In the genomic region with DNA sequence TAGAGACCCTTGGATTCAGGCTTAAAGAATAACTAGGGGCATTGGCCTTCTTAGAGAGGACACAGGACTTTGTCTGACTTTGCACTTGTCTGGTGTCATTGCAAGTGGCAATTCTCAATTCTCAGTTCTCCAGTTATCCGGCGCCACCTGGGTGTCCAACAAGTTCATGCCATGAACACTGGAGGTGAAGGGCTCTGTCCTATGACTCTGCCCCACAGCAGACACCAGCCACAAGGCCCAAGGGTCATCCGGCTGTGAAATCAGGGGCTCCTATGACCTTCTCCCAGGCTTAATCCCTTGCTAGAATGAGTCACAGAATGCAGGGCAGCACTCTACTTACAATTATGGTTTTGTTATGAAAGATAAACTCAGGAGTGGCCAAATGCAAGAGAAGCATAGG, we compare ENCODE assay signal across 14 cellular contexts.
DNase-seq lines count a peak whose midpoint lies in the region; ATAC-seq and TF ChIP-seq lines count a peak whose summit lies in the region.
"Had no signal": no experiment of that assay in that cellular context is flagged by ENCODE, and none has a peak within 500 bp of the region (broad histone marks: within the 10 kb centered on the region; RNA-seq: fewer than 3 reads in every experiment).

No MANE protein-coding gene starts in this region.

- H4K20me1 ChIP-seq in SK-N-SH (ENCODE audit: insufficient read depth) (no peaks in the 10 kb centered on the region), smooth muscle cell (ENCODE audit: low read depth) (no peaks in the 10 kb centered on the region)
- H4K20me1 ChIP-seq: BLaER1 had no signal

- H3K9ac ChIP-seq in SK-N-SH (no peak overlapping the region), smooth muscle cell (ENCODE audit: low read depth) (no peak overlapping the region)
- H3K9ac ChIP-seq: BLaER1 had no signal

- H3K4me1 ChIP-seq in SK-N-SH (ENCODE audit: control insufficient read depth in 1 of 2, insufficient read depth in 2 of 2, low read depth in 1 of 2, low read length in 1 of 2) (peaks cover 0 to 17% of the 10 kb centered on the region in 2 experiments; a peak in 1 of 4 replicates), mucosa of descending colon (ENCODE audit: low read depth) (peaks cover 43% of the 10 kb centered on the region), smooth muscle cell (ENCODE audit: low read depth) (peaks cover 10% of the 10 kb centered on the region)

- H3K9me3 Mint-ChIP-seq in osteocyte (ENCODE audit: unreplicated experiment): no peaks in the 10 kb centered on the region
- H3K9me3 Mint-ChIP-seq: activated T-helper 2 cell treated with anti-CD3 and anti-CD28 coated beads, Interferon-gamma antibody, Interleukin-2, Interleukin-4, amounts not matched to agents 10 μg/mL and 5 μg/mL and 100 μg/mL, durations not matched to agents 14 hours and 24 hours and 36 hours had no signal

- peaks cover 26% of the 10 kb centered on the region for H3K4me1 Mint-ChIP-seq in osteocyte (ENCODE audit: unreplicated experiment)

- no peaks in the 10 kb centered on the region for H3K9me3 ChIP-seq in SK-N-SH
- no peaks in the 10 kb centered on the region for H3K9me3 ChIP-seq in mucosa of descending colon
- no peaks in the 10 kb centered on the region for H3K9me3 ChIP-seq in smooth muscle cell (replicated peaks; ENCODE audit: low read depth)
- H3K9me3 ChIP-seq: BLaER1, esophagus muscularis mucosa, sigmoid colon had no signal

- H3K4me3 Mint-ChIP-seq in osteocyte (ENCODE audit: unreplicated experiment): no peak overlapping the region
- H3K4me3 Mint-ChIP-seq: GM23338 had no signal

- no peaks in the 10 kb centered on the region for H3K9me2 ChIP-seq in SK-N-SH

- no peak overlapping the region for H3K27ac Mint-ChIP-seq in osteocyte (ENCODE audit: unreplicated experiment)
- H3K27ac Mint-ChIP-seq: activated T-helper 2 cell treated with anti-CD3 and anti-CD28 coated beads, Interferon-gamma antibody, Interleukin-2, Interleukin-4, amounts not matched to agents 10 μg/mL and 5 μg/mL and 100 μg/mL, durations not matched to agents 14 hours and 24 hours and 36 hours; GM23338 had no signal

- WGBS in SK-N-SH (ENCODE audit: low lambda C conversion rate): 72% methylated on average over 3 of the region's 3 CpGs
- WGBS in smooth muscle cell (ENCODE audit: low lambda C conversion rate): 85% methylated on average over 3 of the region's 3 CpGs

- TF ChIP-seq CTCF in SK-N-SH (IDR thresholded peaks at IDR 0.05) (no peak), GM13977 (IDR thresholded peaks at IDR 0.05; ENCODE audit: extremely low read depth, insufficient read depth, missing control alignments) (peak; percentile 19), VCaP (conservative IDR thresholded peaks at IDR 0.05) (0 out of 2 replicates have a peak, but pooled peaks have one; percentile 12), mucosa of descending colon (IDR thresholded peaks at IDR 0.05) (no peak), smooth muscle cell (IDR thresholded peaks at IDR 0.05; ENCODE audit: borderline replicate concordance, insufficient read depth, poor library complexity, severe bottlenecking) (no peak), osteocyte (IDR thresholded peaks at IDR 0.05) (no peak)

- POLR2A ChIA-PET in SK-N-SH (lab: Yijun Ruan, JAX): no interaction called here

- CTCF ChIA-PET in SK-N-SH (lab: Yijun Ruan, JAX): interaction anchor here (1.0 kb wide), 1 partner anchor 394 kb away, joined by 3 read pairs; no protein-coding TSS in a partner anchor

- DNase-seq in SK-N-SH (no peak), GM13977 (ENCODE audit: low spot score) (no peak), mucosa of descending colon (peak in 2 of 3 donors; percentile 70 to 73), smooth muscle cell (lab: John Stamatoyannopoulos, UW; ENCODE audit: unreplicated experiment) (no peak), NCI-H2196 treated with DMSO at 0.1 percent for 48 hours (lab: John Stamatoyannopoulos, UW; ENCODE audit: unreplicated experiment) (no peak), osteocyte (ENCODE audit: extremely low spot score, unreplicated experiment) (no peak)
- DNase-seq: NCI-H2081 treated with DMSO at 0.1 percent for 48 hours, sigmoid colon had no signal

- TF ChIP-seq RAD21 in SK-N-SH (IDR thresholded peaks at IDR 0.05; ENCODE audit: low read length): peak; percentile 37; the same call in 1 of the 2 replicates

- in situ Hi-C loops in GM13977 (cut with MboI; ENCODE audit: low pct_unique_long_range_greater_than_20kb, low sequenced_read_pairs, unreplicated experiment): no loop called here

- H3K79me2 ChIP-seq in SK-N-SH (ENCODE audit: insufficient read depth) (no peaks in the 10 kb centered on the region), smooth muscle cell (ENCODE audit: low read depth) (no peaks in the 10 kb centered on the region)

- H3K27ac ChIP-seq in SK-N-SH (ENCODE audit: low read depth in 2 of 2, low read length in 1 of 2): no peak overlapping the region
- no peak overlapping the region for H3K27ac ChIP-seq in VCaP
- H3K27ac ChIP-seq in smooth muscle cell (ENCODE audit: low read depth): no peak overlapping the region
- H3K27ac ChIP-seq: BLaER1, esophagus muscularis mucosa, sigmoid colon had no signal

- H3F3A ChIP-seq in SK-N-SH (replicated peaks; ENCODE audit: insufficient read depth) (no peaks in the 10 kb centered on the region), smooth muscle cell (ENCODE audit: low read depth) (no peaks in the 10 kb centered on the region)

- ATAC-seq in SK-N-SH treated with all-trans-retinoic acid at 6 μM for 48 hours (no peak), mucosa of descending colon (peak; percentile 6)
- ATAC-seq: GM23338 had no signal

- intact Hi-C loops in mucosa of descending colon (cut with DNase I, micrococcal nuclease): no loop called here

- H3K4me2 ChIP-seq in SK-N-SH (no peak overlapping the region), smooth muscle cell (no peak overlapping the region)
- H3K4me2 ChIP-seq: BLaER1, GM23338 had no signal

- no peaks in the 10 kb centered on the region for H3K27me3 Mint-ChIP-seq in osteocyte (ENCODE audit: unreplicated experiment)

- no peak for TF ChIP-seq EP300 in SK-N-SH (IDR thresholded peaks at IDR 0.05; ENCODE audit: borderline replicate concordance in 1 of 2, low read depth in 1 of 2, low read length in 1 of 2)

- no peaks in the 10 kb centered on the region for H3K27me3 ChIP-seq in SK-N-SH (ENCODE audit: insufficient read depth)
- H3K27me3 ChIP-seq in smooth muscle cell (ENCODE audit: low read depth): no peaks in the 10 kb centered on the region
- H3K27me3 ChIP-seq: BLaER1, esophagus muscularis mucosa, sigmoid colon had no signal

- H2AFZ ChIP-seq in SK-N-SH (ENCODE audit: low read depth) (no peak overlapping the region), smooth muscle cell (ENCODE audit: low read depth) (no peak overlapping the region)
- H2AFZ ChIP-seq: GM23338 had no signal

- no peaks in the 10 kb centered on the region for H3K36me3 Mint-ChIP-seq in osteocyte (ENCODE audit: unreplicated experiment)

- H3K36me3 ChIP-seq in SK-N-SH (replicated peaks in 1 of 2; ENCODE audit: control insufficient read depth in 1 of 2, insufficient read depth in 2 of 2, low read length in 1 of 2): no peaks in the 10 kb centered on the region
- no peaks in the 10 kb centered on the region for H3K36me3 ChIP-seq in mucosa of descending colon (ENCODE audit: low read depth)
- H3K36me3 ChIP-seq in smooth muscle cell (ENCODE audit: low read depth): no peaks in the 10 kb centered on the region
- H3K36me3 ChIP-seq: BLaER1, esophagus muscularis mucosa, sigmoid colon had no signal

- H3K4me3 ChIP-seq in SK-N-SH (ENCODE audit: low read depth in 2 of 2, low read length in 1 of 2) (no peak overlapping the region), mucosa of descending colon (no peak overlapping the region), smooth muscle cell (no peak overlapping the region)
- H3K4me3 ChIP-seq: BLaER1, esophagus muscularis mucosa, GM23338, sigmoid colon had no signal

TF ChIP-seq in SK-N-SH, 30 proteins besides CTCF, POLR2A, EP300 and RAD21 (continues in another document):
- TF ChIP-seq FOXM1 (IDR thresholded peaks at IDR 0.05; ENCODE audit: low read depth) (no peak), RFX5 (IDR thresholded peaks at IDR 0.05; ENCODE audit: low read length) (no peak)

TF ChIP-seq in SK-N-SH treated with all-trans-retinoic acid at 6 μM for 48 hours, 23 proteins besides CTCF, POLR2A, EP300 and RAD21 (continues in another document):
- TF ChIP-seq SNAI2 (CRISPR knock-in tag; IDR thresholded peaks at IDR 0.05) (no peak), ZFP30 (CRISPR knock-in tag; IDR thresholded peaks at IDR 0.05) (no peak), TCF4 (CRISPR knock-in tag; IDR thresholded peaks at IDR 0.05; ENCODE audit: borderline replicate concordance) (no peak), OSR1 (CRISPR knock-in tag; IDR thresholded peaks at IDR 0.05) (no peak), POU6F1 (CRISPR knock-in tag; IDR thresholded peaks at IDR 0.05; ENCODE audit: borderline replicate concordance, low read depth) (no peak), TOX (CRISPR knock-in tag; IDR thresholded peaks at IDR 0.05; ENCODE audit: borderline replicate concordance) (no peak), CSDC2 (CRISPR knock-in tag; IDR thresholded peaks at IDR 0.05) (no peak), ESRRG (CRISPR knock-in tag; IDR thresholded peaks at IDR 0.05) (no peak), GLIS3 (CRISPR knock-in tag; IDR thresholded peaks at IDR 0.05) (no peak)
- TF ChIP-seq, protein P1, sequence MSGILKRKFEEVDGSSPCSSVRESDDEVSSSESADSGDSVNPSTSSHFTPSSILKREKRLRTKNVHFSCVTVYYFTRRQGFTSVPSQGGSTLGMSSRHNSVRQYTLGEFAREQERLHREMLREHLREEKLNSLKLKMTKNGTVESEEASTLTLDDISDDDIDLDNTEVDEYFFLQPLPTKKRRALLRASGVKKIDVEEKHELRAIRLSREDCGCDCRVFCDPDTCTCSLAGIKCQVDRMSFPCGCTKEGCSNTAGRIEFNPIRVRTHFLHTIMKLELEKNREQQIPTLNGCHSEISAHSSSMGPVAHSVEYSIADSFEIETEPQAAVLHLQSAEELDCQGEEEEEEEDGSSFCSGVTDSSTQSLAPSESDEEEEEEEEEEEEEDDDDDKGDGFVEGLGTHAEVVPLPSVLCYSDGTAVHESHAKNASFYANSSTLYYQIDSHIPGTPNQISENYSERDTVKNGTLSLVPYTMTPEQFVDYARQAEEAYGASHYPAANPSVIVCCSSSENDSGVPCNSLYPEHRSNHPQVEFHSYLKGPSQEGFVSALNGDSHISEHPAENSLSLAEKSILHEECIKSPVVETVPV (CRISPR knock-in tag; IDR thresholded peaks at IDR 0.05): no peak

Comparison
In these comparisons a context has a peak if more than half of its experiments do, and no peak if none do; other contexts are left out.
1. DNase-seq: peak in mucosa of descending colon (2 of 3); none in SK-N-SH (single experiment), GM13977 (single experiment), smooth muscle cell (single experiment), NCI-H2196 treated with DMSO at 0.1 percent for 48 hours (single experiment) and osteocyte (single experiment).
2. CTCF ChIP-seq: peak in GM13977 (single experiment) and VCaP (single experiment); none in SK-N-SH (single experiment), mucosa of descending colon (single experiment), smooth muscle cell (single experiment) and osteocyte (single experiment).